Comparison of ENCODE assay signal across 8 cellular contexts in genomic region chr7:5396542-5396941, GRCh38. TPM values are rescaled to one million over a fixed set of nuclear protein-coding genes. Genes with fewer than 3 reads are reported as not detected.
DNase-seq lines count a peak whose midpoint lies in the region; ATAC-seq and TF ChIP-seq lines count a peak whose summit lies in the region.

No MANE protein-coding gene starts in this region.

- 73 to 77% (median 77%) methylated on average over 5 to 6 of the region's 6 CpGs for WGBS in ovary, 3 donors

- intact Hi-C loops in ovary (cut with DNase I) = no loop called here
- intact Hi-C loops in uterus (cut with DNase I; ENCODE audit: low total_unique reads) = no loop called here

- peak overlapping the region; percentile 23 for H3K4me3 ChIP-seq in ovary
- H3K4me3 ChIP-seq in uterus = peak overlapping the region; percentile 14 to 30

- no peak for TF ChIP-seq CTCF in ovary (IDR thresholded peaks at IDR 0.05)
- peak in 2 of 4 experiments; percentile 11 to 18 for TF ChIP-seq CTCF in uterus (IDR thresholded peaks at IDR 0.05)

- TF ChIP-seq EP300 in ovary (IDR thresholded peaks at IDR 0.05) = no peak

- H3K4me1 ChIP-seq in ovary (ENCODE audit: insufficient read depth) (peaks cover 9% of the 10 kb centered on the region), uterus (peaks cover 0 to 10% of the 10 kb centered on the region in 2 donors)

- DNase-seq in DMS53 (lab: John Stamatoyannopoulos, UW) = peak; percentile 90
- DNase-seq in activated CD4-positive, alpha-beta T cell treated with anti-CD3 and anti-CD28 coated beads, Interleukin-2, amount 50 U/mL, for 1 hour = peak; percentile 56
- peak; percentile 31 for DNase-seq in effector CD8-positive, alpha-beta T cell (lab: John Stamatoyannopoulos, UW)
- DNase-seq in ovary = no peak
- no peak for DNase-seq in uterus
- DNase-seq in NCI-H1092 (lab: John Stamatoyannopoulos, UW) = no peak

- H3K27ac ChIP-seq in KOPT-K1 (ENCODE audit: low read depth, low read length, poor library complexity, severe bottlenecking) (peak overlapping the region; percentile 97), ovary (peak overlapping the region in 1 of 2 donors; percentile 26), uterus (peak overlapping the region; percentile 86)

- H3K9me3 ChIP-seq in KOPT-K1 (ENCODE audit: insufficient read depth, low read length, poor library complexity, severe bottlenecking) (no peaks in the 10 kb centered on the region), ovary (no peaks in the 10 kb centered on the region), uterus (no peaks in the 10 kb centered on the region)

- TF ChIP-seq POLR2A in ovary (IDR thresholded peaks at IDR 0.05) = no peak
- no peak for TF ChIP-seq POLR2A in uterus (IDR thresholded peaks at IDR 0.05)

- H3K36me3 ChIP-seq in KOPT-K1 (ENCODE audit: insufficient read depth, low read length) = peaks cover 40% of the 10 kb centered on the region
- no peaks in the 10 kb centered on the region for H3K36me3 ChIP-seq in ovary
- no peaks in the 10 kb centered on the region for H3K36me3 ChIP-seq in uterus

- peak; percentile 47 for ATAC-seq in GM21515 (IDR thresholded peaks at IDR 0.05; ENCODE audit: unreplicated experiment)

- H3K27me3 ChIP-seq in ovary (no peaks in the 10 kb centered on the region), uterus (no peaks in the 10 kb centered on the region)

RNA-seq across cellular contexts. Expression of gene TNRC18, which starts 27.1 kb away (rescaled TPM):
- total RNA-seq in ovary (100 to 1,000 TPM in 4 of 7 donors, 10 to 100 TPM in 3; 48.6 to 153 (median 105) TPM), uterus (100 to 1,000 TPM in 1 of 4 donors, 10 to 100 TPM in 3; 28.2 to 179 (median 62.1) TPM)
- 10 to 100 TPM; 60.4 to 69.8 TPM for polyA plus RNA-seq in ovary

Comparison
In these comparisons a context has a peak if more than half of its experiments do, and no peak if none do; other contexts are left out.
1. DNase-seq: peak in DMS53 (single experiment), activated CD4-positive, alpha-beta T cell treated with anti-CD3 and anti-CD28 coated beads, Interleukin-2, amount 50 U/mL, for 1 hour (single experiment) and effector CD8-positive, alpha-beta T cell (single experiment); none in ovary (0 of 5), uterus (0 of 2) and NCI-H1092 (single experiment).